In genomic region chr2:181324912-181325311, GRCh38 we compare ENCODE assay signal across 9 cellular contexts.
"Had no signal": no experiment of that assay in that cellular context is flagged by ENCODE, and none has a peak within 500 bp of the region (broad histone marks: within the 10 kb centered on the region; RNA-seq: fewer than 3 reads in every experiment).

No MANE protein-coding gene starts in this region.

- H3K9me3 ChIP-seq: HAP-1 had no signal

- H3K4me3 ChIP-seq: GM23248, HAP-1 had no signal

- DNase-seq: GM23248, GOT3, H7, HFFc6, IMR-90, KBM-7 had no signal

- H3K36me3 ChIP-seq: HAP-1 had no signal

- ATAC-seq: HCT116 had no signal

- H3K27ac ChIP-seq: GM23248, HL-60 had no signal

- H3K4me1 ChIP-seq: HAP-1 had no signal

- H2AFZ ChIP-seq: GM23248 had no signal

- H3K9ac ChIP-seq: GM23248 had no signal
